2 cellular contexts compared by ENCODE assay signal in genomic region chr14:74898083-74898482, GRCh38.
TF ChIP-seq lines count a peak whose summit lies in the region.

No MANE protein-coding gene starts in this region.

TF ChIP-seq in A549, 52 proteins besides CTCF, POLR2A, EP300 and RAD21:
- TF ChIP-seq CHD4 (IDR thresholded peaks at IDR 0.05; ENCODE audit: borderline replicate concordance), result no peak
- TF ChIP-seq BCL3 (IDR thresholded peaks at IDR 0.05), result no peak
- TF ChIP-seq CBX2 (IDR thresholded peaks at IDR 0.05; ENCODE audit: borderline replicate concordance, low read depth), result no peak
- no peak for TF ChIP-seq EHMT2 (IDR thresholded peaks at IDR 0.05; ENCODE audit: low read depth)
- TF ChIP-seq RNF2 (IDR thresholded peaks at IDR 0.05; ENCODE audit: borderline replicate concordance, low read depth), result no peak
- TF ChIP-seq KDM5A (IDR thresholded peaks at IDR 0.05), result no peak
- TF ChIP-seq MAZ (IDR thresholded peaks at IDR 0.05; ENCODE audit: borderline replicate concordance, low read depth, low read length), result no peak
- no peak for TF ChIP-seq ELK1 (IDR thresholded peaks at IDR 0.05; ENCODE audit: low read depth, low read length)

TF ChIP-seq in HepG2, 621 proteins besides CTCF, POLR2A, EP300 and RAD21:
- TF ChIP-seq FIP1L1 (IDR thresholded peaks at IDR 0.05; ENCODE audit: borderline replicate concordance, insufficient read depth, low read depth, low read length) (no peak), MIER3 (CRISPR knock-in tag; IDR thresholded peaks at IDR 0.05; ENCODE audit: borderline replicate concordance) (no peak), IRF1 (CRISPR knock-in tag; IDR thresholded peaks at IDR 0.05; ENCODE audit: low read depth) (no peak), EED (CRISPR knock-in tag; IDR thresholded peaks at IDR 0.05) (no peak), ARID4A (CRISPR knock-in tag; IDR thresholded peaks at IDR 0.05; ENCODE audit: borderline replicate concordance) (no peak), NFKB2 (CRISPR knock-in tag; IDR thresholded peaks at IDR 0.05; ENCODE audit: borderline replicate concordance) (no peak), HNF4A (CRISPR knock-in tag; IDR thresholded peaks at IDR 0.05) (0 out of 2 replicates have a peak, but pooled peaks have one; percentile 42), CEBPG (CRISPR knock-in tag; IDR thresholded peaks at IDR 0.05) (peak; percentile 44), ZNF782 (CRISPR knock-in tag; IDR thresholded peaks at IDR 0.05; ENCODE audit: borderline replicate concordance) (no peak), ZFYVE20 (CRISPR knock-in tag; IDR thresholded peaks at IDR 0.05; ENCODE audit: borderline replicate concordance, low read depth) (no peak), PRDM15 (CRISPR knock-in tag; IDR thresholded peaks at IDR 0.05) (no peak), ARNT2 (CRISPR knock-in tag; IDR thresholded peaks at IDR 0.05; ENCODE audit: low read depth) (no peak), MYC (CRISPR knock-in tag; IDR thresholded peaks at IDR 0.05; ENCODE audit: borderline replicate concordance) (no peak), ZBTB7A (CRISPR knock-in tag; IDR thresholded peaks at IDR 0.05) (no peak), NFAT5 (CRISPR knock-in tag; IDR thresholded peaks at IDR 0.05) (no peak), ZNF570 (CRISPR knock-in tag; IDR thresholded peaks at IDR 0.05; ENCODE audit: borderline replicate concordance) (no peak), HNF4G (IDR thresholded peaks at IDR 0.05; ENCODE audit: borderline replicate concordance, low read depth, low read length) (peak; percentile 34; the same call in 1 of the 2 replicates), HNF4G (CRISPR knock-in tag; IDR thresholded peaks at IDR 0.05; ENCODE audit: borderline replicate concordance, low read depth) (no peak), ZNF253 (CRISPR knock-in tag; IDR thresholded peaks at IDR 0.05; ENCODE audit: borderline replicate concordance) (no peak), ZNF230 (CRISPR knock-in tag; IDR thresholded peaks at IDR 0.05) (no peak), MLXIP (CRISPR knock-in tag; IDR thresholded peaks at IDR 0.05; ENCODE audit: borderline replicate concordance) (no peak), HDAC2 (CRISPR knock-in tag; IDR thresholded peaks at IDR 0.05) (no peak), CEBPB (IDR thresholded peaks at IDR 0.05; ENCODE audit: borderline replicate concordance, low read depth, low read length) (peak; percentile 39; the same call in 1 of the 2 replicates), GTF3A (CRISPR knock-in tag; conservative IDR thresholded peaks at IDR 0.05) (no peak), TIGD3 (CRISPR knock-in tag; IDR thresholded peaks at IDR 0.05; ENCODE audit: borderline replicate concordance) (no peak), ZNF3 (CRISPR knock-in tag; IDR thresholded peaks at IDR 0.05) (0 out of 2 replicates have a peak, but pooled peaks have one; percentile 22), U2AF1 (optimal IDR thresholded peaks at IDR 0.05; ENCODE audit: low read depth, low read length) (no peak), NFYB (CRISPR knock-in tag; IDR thresholded peaks at IDR 0.05) (no peak), KDM1A (CRISPR knock-in tag; IDR thresholded peaks at IDR 0.05) (no peak)
TF ChIP-seq in HepG2: peak in this region for 5.
